ENCODE assay signal across 30 cellular contexts in the genomic region with DNA sequence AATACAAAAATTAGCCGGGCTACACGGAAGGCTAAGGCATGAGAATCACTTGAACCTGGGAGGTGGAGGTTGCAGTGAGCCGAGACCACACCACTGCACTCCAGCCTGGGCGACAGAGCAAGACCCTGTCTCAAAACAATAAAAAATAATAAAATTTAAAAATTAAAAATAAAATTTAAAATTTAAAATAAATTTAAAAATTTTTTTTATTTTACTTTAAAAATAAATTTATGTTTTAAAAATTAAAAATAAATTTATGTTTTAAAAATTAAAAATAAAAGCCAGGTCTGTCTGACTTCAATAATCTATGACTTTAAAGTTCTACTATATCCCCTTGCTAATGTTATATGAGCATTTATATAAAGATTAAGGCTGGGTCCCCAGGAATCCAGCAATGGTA.
A peak's percentile ranks its signal among the peaks of the same experiment; 100 is the strongest.
DNase-seq lines count a peak whose midpoint lies in the region; ATAC-seq, FAIRE-seq and TF ChIP-seq lines count a peak whose summit lies in the region.
"Had no signal": no experiment of that assay in that cellular context is flagged by ENCODE, and none has a peak within 500 bp of the region (broad histone marks: within the 10 kb centered on the region; RNA-seq: fewer than 3 reads in every experiment).

No MANE protein-coding gene starts in this region.

- no peaks in the 10 kb centered on the region for H3K4me1 ChIP-seq in CD8-positive, alpha-beta memory T cell (ENCODE audit: insufficient read depth, low read length)
- H3K4me1 ChIP-seq: left lung, SJSA1, suprapubic skin, upper lobe of left lung had no signal

- H3K27ac Mint-ChIP-seq in activated CD4-positive, alpha-beta T cell treated with anti-CD3 and anti-CD28 coated beads for 36 hours: peak overlapping the region; percentile 6
- peak overlapping the region; percentile 29 for H3K27ac Mint-ChIP-seq in progenitor cell of endocrine pancreas
- H3K27ac Mint-ChIP-seq in activated naive CD4-positive, alpha-beta T cell treated with anti-CD3 and anti-CD28 coated beads, Interleukin-2, amount 10 ng/mL, durations not matched to agents 7 days and 5 days: no peak overlapping the region
- peak overlapping the region in 4 of 8 donors; percentile 24 to 72 (median 62) for H3K27ac Mint-ChIP-seq in CD8-positive, alpha-beta memory T cell
- H3K27ac Mint-ChIP-seq: activated T-helper 1 cell treated with anti-CD3 and anti-CD28 coated beads, Interleukin-12 subunit alpha, Interleukin-12 subunit beta, Interleukin-2, Interleukin-4 antibody, amounts not matched to agents 30 ng/mL and 10 ng/mL and 1 ng/mL, durations not matched to agents 14 hours and 24 hours and 36 hours had no signal

- H3K9me3 Mint-ChIP-seq in activated CD4-positive, alpha-beta T cell treated with anti-CD3 and anti-CD28 coated beads for 36 hours (ENCODE audit: low read depth): no peaks in the 10 kb centered on the region
- no peaks in the 10 kb centered on the region for H3K9me3 Mint-ChIP-seq in progenitor cell of endocrine pancreas (ENCODE audit: low read depth)
- no peaks in the 10 kb centered on the region for H3K9me3 Mint-ChIP-seq in activated naive CD4-positive, alpha-beta T cell treated with anti-CD3 and anti-CD28 coated beads, Interleukin-2, amount 10 ng/mL, durations not matched to agents 7 days and 5 days
- H3K9me3 Mint-ChIP-seq in CD8-positive, alpha-beta memory T cell: peaks cover 0 to 1% (median 0%) of the 10 kb centered on the region in 5 donors
- H3K9me3 Mint-ChIP-seq: activated T-helper 1 cell treated with anti-CD3 and anti-CD28 coated beads, Interleukin-12 subunit alpha, Interleukin-12 subunit beta, Interleukin-2, Interleukin-4 antibody, amounts not matched to agents 30 ng/mL and 10 ng/mL and 1 ng/mL, durations not matched to agents 14 hours and 24 hours and 36 hours; CD14-positive monocyte had no signal

- H3K4me3 Mint-ChIP-seq in activated CD4-positive, alpha-beta T cell treated with anti-CD3 and anti-CD28 coated beads for 36 hours: no peak overlapping the region
- H3K4me3 Mint-ChIP-seq in progenitor cell of endocrine pancreas (ENCODE audit: low read depth): no peak overlapping the region
- H3K4me3 Mint-ChIP-seq in activated naive CD4-positive, alpha-beta T cell treated with anti-CD3 and anti-CD28 coated beads, Interleukin-2, amount 10 ng/mL, durations not matched to agents 7 days and 5 days: no peak overlapping the region
- H3K4me3 Mint-ChIP-seq in CD8-positive, alpha-beta memory T cell: no peak overlapping the region
- H3K4me3 Mint-ChIP-seq: activated T-helper 1 cell treated with anti-CD3 and anti-CD28 coated beads, Interleukin-12 subunit alpha, Interleukin-12 subunit beta, Interleukin-2, Interleukin-4 antibody, amounts not matched to agents 30 ng/mL and 10 ng/mL and 1 ng/mL, durations not matched to agents 14 hours and 24 hours and 36 hours; CD14-positive monocyte had no signal

- CTCF ChIA-PET in activated CD4-positive, alpha-beta T cell treated with anti-CD3 and anti-CD28 coated beads for 36 hours (lab: Charles Lee): interaction anchor here (0.5 kb wide), 1 partner anchor 10 kb away, joined by 3 read pairs; no protein-coding TSS in a partner anchor
- CTCF ChIA-PET in activated naive CD4-positive, alpha-beta T cell treated with anti-CD3 and anti-CD28 coated beads, Interleukin-2, amount 10 ng/mL, durations not matched to agents 7 days and 5 days (lab: Charles Lee): interaction anchor here (1.0 kb wide), 1 partner anchor 201 kb away, joined by 3 read pairs; no protein-coding TSS in a partner anchor
- CTCF ChIA-PET in CD8-positive, alpha-beta memory T cell (lab: Charles Lee): no interaction called here

- no peaks in the 10 kb centered on the region for H3K27me3 ChIP-seq in CD8-positive, alpha-beta memory T cell (ENCODE audit: insufficient read depth, low read length, poor library complexity, severe bottlenecking)
- H3K27me3 ChIP-seq: left lung, suprapubic skin, upper lobe of left lung had no signal

- H3K36me3 ChIP-seq in CD8-positive, alpha-beta memory T cell (ENCODE audit: insufficient read depth, low read length): peaks cover 10% of the 10 kb centered on the region
- H3K36me3 ChIP-seq: left lung, MG63, SJSA1, suprapubic skin had no signal

- H3K9me3 ChIP-seq in CD8-positive, alpha-beta memory T cell (ENCODE audit: low read length): no peaks in the 10 kb centered on the region
- H3K9me3 ChIP-seq: left lung, MG63, suprapubic skin, upper lobe of left lung had no signal

- peaks cover 20% of the 10 kb centered on the region for H3K4me1 Mint-ChIP-seq in activated CD4-positive, alpha-beta T cell treated with anti-CD3 and anti-CD28 coated beads for 36 hours
- peaks cover 24% of the 10 kb centered on the region for H3K4me1 Mint-ChIP-seq in progenitor cell of endocrine pancreas (ENCODE audit: low read depth)
- peaks cover 3% of the 10 kb centered on the region for H3K4me1 Mint-ChIP-seq in activated naive CD4-positive, alpha-beta T cell treated with anti-CD3 and anti-CD28 coated beads, Interleukin-2, amount 10 ng/mL, durations not matched to agents 7 days and 5 days
- H3K4me1 Mint-ChIP-seq in CD8-positive, alpha-beta memory T cell: peaks cover 23 to 49% (median 25%) of the 10 kb centered on the region in 3 donors

- POLR2A ChIA-PET in activated CD4-positive, alpha-beta T cell treated with anti-CD3 and anti-CD28 coated beads for 36 hours (lab: Charles Lee): interaction anchor here (0.6 kb wide), 1 partner anchor 571 kb away, joined by 3 read pairs; no protein-coding TSS in a partner anchor
- POLR2A ChIA-PET in CD8-positive, alpha-beta memory T cell (lab: Charles Lee): no interaction called here

- peaks cover 15% of the 10 kb centered on the region for H3K36me3 Mint-ChIP-seq in activated CD4-positive, alpha-beta T cell treated with anti-CD3 and anti-CD28 coated beads for 36 hours (ENCODE audit: low read depth)
- peaks cover 7% of the 10 kb centered on the region for H3K36me3 Mint-ChIP-seq in progenitor cell of endocrine pancreas (ENCODE audit: insufficient read depth)
- H3K36me3 Mint-ChIP-seq in activated naive CD4-positive, alpha-beta T cell treated with anti-CD3 and anti-CD28 coated beads, Interleukin-2, amount 10 ng/mL, durations not matched to agents 7 days and 5 days: peaks cover 15% of the 10 kb centered on the region
- H3K36me3 Mint-ChIP-seq in CD8-positive, alpha-beta memory T cell: peaks cover 0 to 69% (median 10%) of the 10 kb centered on the region in 3 donors

- no peak for DNase-seq in activated CD4-positive, alpha-beta T cell treated with anti-CD3 and anti-CD28 coated beads for 36 hours
- DNase-seq in activated CD4-positive, alpha-beta T cell treated with anti-CD3 and anti-CD28 coated beads, Interleukin-2, amount 50 U/mL, for 4 hours: no peak
- DNase-seq in RCC 7860 (ENCODE audit: low spot score) (no peak), frontal cortex (ENCODE audit: low spot score in 2 of 2) (no peak), progenitor cell of endocrine pancreas (ENCODE audit: low spot score, unreplicated experiment) (no peak), NAMALWA (ENCODE audit: low spot score) (no peak)
- DNase-seq in activated naive CD4-positive, alpha-beta T cell treated with anti-CD3 and anti-CD28 coated beads, Interleukin-2, amount 10 ng/mL, durations not matched to agents 7 days and 5 days: no peak
- DNase-seq in CD8-positive, alpha-beta memory T cell: no peak
- DNase-seq: activated CD4-positive, alpha-beta T cell treated with anti-CD3 and anti-CD28 coated beads, Interleukin-2, amount 50 U/mL, for 1 hour; activated naive CD4-positive, alpha-beta T cell treated with anti-CD3 and anti-CD28 coated beads, Interleukin-2, amount 50 U/mL, for 16 hours; amygdala; DMS79 treated with DMSO at 0.1 percent for 48 hours; KG1; left lung; mesendoderm; MG63; NCI-H1930; NCI-H2171 treated with DMSO at 0.1 percent for 48 hours; NCI-H510A; stimulated activated CD4-positive, alpha-beta T cell treated with anti-CD3 and anti-CD28 coated beads, Interleukin-4, amount 100 ng/mL, for 1 hour; T-helper 9 cell; upper lobe of left lung had no signal

- no peak for ATAC-seq in activated CD4-positive, alpha-beta T cell treated with anti-CD3 and anti-CD28 coated beads for 36 hours
- ATAC-seq: left lung had no signal

- H3K27me3 Mint-ChIP-seq in activated CD4-positive, alpha-beta T cell treated with anti-CD3 and anti-CD28 coated beads for 36 hours: no peaks in the 10 kb centered on the region
- H3K27me3 Mint-ChIP-seq in progenitor cell of endocrine pancreas: no peaks in the 10 kb centered on the region
- H3K27me3 Mint-ChIP-seq in activated naive CD4-positive, alpha-beta T cell treated with anti-CD3 and anti-CD28 coated beads, Interleukin-2, amount 10 ng/mL, durations not matched to agents 7 days and 5 days: no peaks in the 10 kb centered on the region
- peaks cover 0 to 1% of the 10 kb centered on the region in 2 donors for H3K27me3 Mint-ChIP-seq in CD8-positive, alpha-beta memory T cell

- FAIRE-seq in RCC 7860 (lab: Jason Lieb, UNC) (peak; percentile 22), frontal cortex (lab: Jason Lieb, UNC) (peak; percentile 83)
- FAIRE-seq: H1, HTR-8/SVneo had no signal

- no peak overlapping the region for H3K4me3 ChIP-seq in CD8-positive, alpha-beta memory T cell (ENCODE audit: low read length)
- H3K4me3 ChIP-seq: left lung, MG63, SJSA1, suprapubic skin, upper lobe of left lung had no signal

- intact Hi-C loops in activated CD4-positive, alpha-beta T cell treated with anti-CD3 and anti-CD28 coated beads for 36 hours (cut with DNase I, micrococcal nuclease): no loop called here

- no peak overlapping the region for H3K27ac ChIP-seq in CD8-positive, alpha-beta memory T cell (ENCODE audit: low read depth, low read length)
- H3K27ac ChIP-seq: 22Rv1, left lung, RWPE1, SJSA1, suprapubic skin, upper lobe of left lung had no signal

- no peak for TF ChIP-seq CTCF in progenitor cell of endocrine pancreas (IDR thresholded peaks at IDR 0.05; ENCODE audit: unreplicated experiment)
